In the genomic region with DNA sequence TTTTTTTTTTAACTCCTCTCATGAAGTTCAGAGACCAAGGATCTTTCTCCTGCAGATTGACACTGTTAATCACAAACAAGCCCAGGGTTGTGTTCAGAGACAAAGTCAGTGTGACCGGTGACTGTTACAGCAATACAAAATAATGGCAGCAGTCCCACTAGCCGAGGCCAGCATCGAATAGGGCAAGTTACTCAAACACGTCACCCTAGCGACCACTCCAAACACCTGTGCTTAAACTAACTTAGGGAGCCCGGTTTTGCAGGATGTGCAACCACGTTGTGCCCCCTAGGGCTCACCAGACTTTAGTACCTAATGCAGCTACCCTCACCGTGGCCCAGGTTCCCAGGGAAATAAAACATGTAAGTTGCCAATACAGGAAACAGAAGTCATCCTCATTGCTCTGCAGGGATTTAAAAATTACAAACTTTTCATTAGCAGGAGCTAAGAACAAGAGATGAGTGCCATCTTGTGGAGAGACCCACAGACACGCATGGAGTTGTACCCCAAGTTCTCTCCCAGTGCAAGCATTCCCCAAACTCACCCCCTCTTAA, we compare ENCODE assay signal across 10 cellular contexts. TPM values are rescaled to one million over a fixed set of nuclear protein-coding genes. Genes with fewer than 3 reads are reported as not detected.
DNase-seq lines count a peak whose midpoint lies in the region; FAIRE-seq and TF ChIP-seq lines count a peak whose summit lies in the region.
"Had no signal": no experiment of that assay in that cellular context is flagged by ENCODE, and none has a peak within 500 bp of the region (broad histone marks: within the 10 kb centered on the region; RNA-seq: fewer than 3 reads in every experiment).

No MANE protein-coding gene starts in this region.

- H3K4me3 ChIP-seq in A673 (ENCODE audit: low read depth, low read length, poor library complexity, severe bottlenecking) (no peak overlapping the region), HFF-Myc (replicated peaks; ENCODE audit: low read depth, low read length) (no peak overlapping the region), bronchial epithelial cell (ENCODE audit: low read depth, low read length) (no peak overlapping the region), liver (ENCODE audit: low read depth in 1 of 3, low read length in 3 of 3) (no peak overlapping the region), ovary (no peak overlapping the region)

- POLR2A ChIA-PET in A673 (lab: Charles Lee; ENCODE audit: low non-redundant PET), result no interaction called here

- TF ChIP-seq POLR2A in ovary (IDR thresholded peaks at IDR 0.05), result no peak

- H3K36me3 ChIP-seq in A673 (ENCODE audit: insufficient read depth, low read length, poor library complexity, severe bottlenecking) (no peaks in the 10 kb centered on the region), bronchial epithelial cell (ENCODE audit: control insufficient read depth, insufficient read depth, low read length) (no peaks in the 10 kb centered on the region), liver (ENCODE audit: control insufficient read depth in 4 of 4, insufficient read depth in 3 of 4, low read depth in 1 of 4, low read length in 3 of 4) (no peaks in the 10 kb centered on the region), ovary (no peaks in the 10 kb centered on the region)

- intact Hi-C loops in A673 (cut with micrococcal nuclease; ENCODE audit: unreplicated experiment), result loop anchor here (2.0 to 5.0 kb wide), 2 partner anchors 90 to 138 kb away; no protein-coding TSS in a partner anchor
- intact Hi-C loops in ovary (cut with DNase I), result no loop called here

- H3K9me3 ChIP-seq in A673 (ENCODE audit: low read depth, low read length, poor library complexity, severe bottlenecking) (no peaks in the 10 kb centered on the region), liver (ENCODE audit: control insufficient read depth in 4 of 4, low read length in 3 of 4) (no peaks in the 10 kb centered on the region), ovary (no peaks in the 10 kb centered on the region)

- peak; percentile 23 for DNase-seq in A673 (ENCODE audit: low spot score)
- DNase-seq in HFF-Myc (ENCODE audit: extremely low read depth, low read depth), result no peak
- DNase-seq in bronchial epithelial cell (ENCODE audit: low read depth), result peak; percentile 40
- no peak for DNase-seq in NCI-H524 treated with DMSO at 0.1 percent for 48 hours (lab: John Stamatoyannopoulos, UW)
- DNase-seq in C1 segment of cervical spinal cord (lab: John Stamatoyannopoulos, UW), result no peak
- DNase-seq in NAMALWA (ENCODE audit: low spot score), result no peak
- no peak for DNase-seq in ovary
- DNase-seq: activated naive CD4-positive, alpha-beta T cell treated with anti-CD3 and anti-CD28 coated beads, Interleukin-2, amount 50 U/mL, for 16 hours; COR-L47 had no signal

- TF ChIP-seq CTCF in A673 (conservative IDR thresholded peaks at IDR 0.05; ENCODE audit: low read depth, low read length) (peak; percentile 55), HFF-Myc (IDR thresholded peaks at IDR 0.05; ENCODE audit: low read depth, low read length, missing control alignments) (peak; percentile 48), bronchial epithelial cell (IDR thresholded peaks at IDR 0.05; ENCODE audit: insufficient read depth, low read length, severe bottlenecking) (peak; percentile 56), liver (IDR thresholded peaks at IDR 0.05; ENCODE audit: low read depth, low read length, missing input control) (peak; percentile 56), ovary (IDR thresholded peaks at IDR 0.05) (no peak)

- FAIRE-seq in bronchial epithelial cell (lab: Jason Lieb, UNC), result no peak

- CTCF ChIA-PET in A673 (lab: Charles Lee), result interaction anchor here (0.9 to 1.5 kb wide), 3 partner anchors 38 to 138 kb away, joined by 3 to 5 read pairs (median 4); partner anchors contain the start of gene FAM50B

- H3K9ac ChIP-seq in liver (ENCODE audit: low read depth in 1 of 2, low read length in 2 of 2), result peak overlapping the region in 1 of 2 donors; percentile 14

- H3K4me1 ChIP-seq in A673 (ENCODE audit: insufficient read depth, low read length, poor library complexity, severe bottlenecking), result peaks cover 11% of the 10 kb centered on the region
- H3K4me1 ChIP-seq in liver (ENCODE audit: control insufficient read depth in 4 of 4, insufficient read depth in 4 of 4, low read length in 3 of 4), result peaks cover 9 to 30% (median 22%) of the 10 kb centered on the region in 4 donors
- no peaks in the 10 kb centered on the region for H3K4me1 ChIP-seq in ovary (ENCODE audit: insufficient read depth)

- TF ChIP-seq EP300 in ovary (IDR thresholded peaks at IDR 0.05), result no peak

- WGBS in liver, result 24% methylated on average over 9 of the region's 9 CpGs
- 52 to 63% (median 58%) methylated on average over 9 of the region's 9 CpGs for WGBS in ovary, 3 donors

- H3K27me3 ChIP-seq in A673 (replicated peaks; ENCODE audit: insufficient read depth, low read depth, low read length, poor library complexity) (no peaks in the 10 kb centered on the region), bronchial epithelial cell (ENCODE audit: control insufficient read depth, insufficient read depth, low read length) (no peaks in the 10 kb centered on the region), liver (ENCODE audit: control insufficient read depth in 4 of 4, insufficient read depth in 4 of 4, low read length in 3 of 4) (no peaks in the 10 kb centered on the region), ovary (no peaks in the 10 kb centered on the region)

- no peak overlapping the region for H3K27ac ChIP-seq in A673 (ENCODE audit: low read depth, low read length, poor library complexity, severe bottlenecking)
- H3K27ac ChIP-seq in liver (ENCODE audit: low read depth in 1 of 2, low read length in 2 of 2), result peak overlapping the region; percentile 63 to 65
- no peak overlapping the region for H3K27ac ChIP-seq in ovary

- TF ChIP-seq RAD21 in liver (IDR thresholded peaks at IDR 0.05), result peak; percentile 81 to 89

- no TSS peak for BruUV-seq in A673 (replicated peaks; lab: Mats Ljungman, UMichigan)

TF ChIP-seq in liver, 16 proteins besides CTCF, POLR2A, EP300 and RAD21 (continues in another document):
- TF ChIP-seq JUND (IDR thresholded peaks at IDR 0.05), result no peak
- peak; percentile 49 for TF ChIP-seq SP1 (IDR thresholded peaks at IDR 0.05)
- TF ChIP-seq, protein P1, sequence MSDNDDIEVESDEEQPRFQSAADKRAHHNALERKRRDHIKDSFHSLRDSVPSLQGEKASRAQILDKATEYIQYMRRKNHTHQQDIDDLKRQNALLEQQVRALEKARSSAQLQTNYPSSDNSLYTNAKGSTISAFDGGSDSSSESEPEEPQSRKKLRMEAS (IDR thresholded peaks at IDR 0.05), result peak; percentile 72
- TF ChIP-seq, protein P2, sequence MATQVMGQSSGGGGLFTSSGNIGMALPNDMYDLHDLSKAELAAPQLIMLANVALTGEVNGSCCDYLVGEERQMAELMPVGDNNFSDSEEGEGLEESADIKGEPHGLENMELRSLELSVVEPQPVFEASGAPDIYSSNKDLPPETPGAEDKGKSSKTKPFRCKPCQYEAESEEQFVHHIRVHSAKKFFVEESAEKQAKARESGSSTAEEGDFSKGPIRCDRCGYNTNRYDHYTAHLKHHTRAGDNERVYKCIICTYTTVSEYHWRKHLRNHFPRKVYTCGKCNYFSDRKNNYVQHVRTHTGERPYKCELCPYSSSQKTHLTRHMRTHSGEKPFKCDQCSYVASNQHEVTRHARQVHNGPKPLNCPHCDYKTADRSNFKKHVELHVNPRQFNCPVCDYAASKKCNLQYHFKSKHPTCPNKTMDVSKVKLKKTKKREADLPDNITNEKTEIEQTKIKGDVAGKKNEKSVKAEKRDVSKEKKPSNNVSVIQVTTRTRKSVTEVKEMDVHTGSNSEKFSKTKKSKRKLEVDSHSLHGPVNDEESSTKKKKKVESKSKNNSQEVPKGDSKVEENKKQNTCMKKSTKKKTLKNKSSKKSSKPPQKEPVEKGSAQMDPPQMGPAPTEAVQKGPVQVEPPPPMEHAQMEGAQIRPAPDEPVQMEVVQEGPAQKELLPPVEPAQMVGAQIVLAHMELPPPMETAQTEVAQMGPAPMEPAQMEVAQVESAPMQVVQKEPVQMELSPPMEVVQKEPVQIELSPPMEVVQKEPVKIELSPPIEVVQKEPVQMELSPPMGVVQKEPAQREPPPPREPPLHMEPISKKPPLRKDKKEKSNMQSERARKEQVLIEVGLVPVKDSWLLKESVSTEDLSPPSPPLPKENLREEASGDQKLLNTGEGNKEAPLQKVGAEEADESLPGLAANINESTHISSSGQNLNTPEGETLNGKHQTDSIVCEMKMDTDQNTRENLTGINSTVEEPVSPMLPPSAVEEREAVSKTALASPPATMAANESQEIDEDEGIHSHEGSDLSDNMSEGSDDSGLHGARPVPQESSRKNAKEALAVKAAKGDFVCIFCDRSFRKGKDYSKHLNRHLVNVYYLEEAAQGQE (IDR thresholded peaks at IDR 0.05), result no peak
- no peak for TF ChIP-seq NR2F2 (IDR thresholded peaks at IDR 0.05)
- TF ChIP-seq FOXA1 (IDR thresholded peaks at IDR 0.05), result no peak
- peak; percentile 41 to 74 for TF ChIP-seq RXRA (IDR thresholded peaks at IDR 0.05)
- TF ChIP-seq, protein P3, sequence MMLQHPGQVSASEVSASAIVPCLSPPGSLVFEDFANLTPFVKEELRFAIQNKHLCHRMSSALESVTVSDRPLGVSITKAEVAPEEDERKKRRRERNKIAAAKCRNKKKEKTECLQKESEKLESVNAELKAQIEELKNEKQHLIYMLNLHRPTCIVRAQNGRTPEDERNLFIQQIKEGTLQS (IDR thresholded peaks at IDR 0.05), result no peak
- peak; percentile 4 to 74 for TF ChIP-seq GABPA (IDR thresholded peaks at IDR 0.05 in 1 of 2, conservative IDR thresholded peaks at IDR 0.05 in 1 of 2)
- peak; percentile 55 to 80 for TF ChIP-seq HNF4A (conservative IDR thresholded peaks at IDR 0.05)
- TF ChIP-seq FOXA2 (IDR thresholded peaks at IDR 0.05), result peak; percentile 33
- TF ChIP-seq ZBTB33 (IDR thresholded peaks at IDR 0.05), result no peak

RNA-seq across cellular contexts. Expression of gene FAM50B, which starts 38.1 kb away (rescaled TPM):
- total RNA-seq in A673 (2021), result 10.1 and 13.0 TPM in 2 replicates
- total RNA-seq in bronchial epithelial cell, result 6.0 and 10.3 TPM in 2 replicates
- 10 to 100 TPM in 1 of 2 donors, 1 to 10 TPM in 1; 8.8 to 10.2 TPM for total RNA-seq in liver
- polyA plus RNA-seq in liver, result 10 to 100 TPM; 11.9 to 12.3 TPM
- total RNA-seq in ovary, result 10 to 100 TPM; 11.5 to 23.0 (median 15.6) TPM
- 10 to 100 TPM in 1 of 2 donors, 1 to 10 TPM in 1; 8.1 to 19.1 TPM for polyA plus RNA-seq in ovary

Comparison
In these comparisons a context has a peak if more than half of its experiments do, and no peak if none do; other contexts are left out.
1. DNase-seq: peak in A673 (single experiment) and bronchial epithelial cell (single experiment); none in HFF-Myc (single experiment), NCI-H524 treated with DMSO at 0.1 percent for 48 hours (single experiment), C1 segment of cervical spinal cord (0 of 14), NAMALWA (single experiment) and ovary (0 of 5).
2. H3K27ac ChIP-seq: peak in liver (2 of 2); none in A673 (single experiment) and ovary (0 of 2).
3. CTCF ChIP-seq: peak in A673 (single experiment), HFF-Myc (single experiment), bronchial epithelial cell (single experiment) and liver (single experiment); none in ovary (0 of 3).